Comparison of ENCODE assay signal across 10 cellular contexts in the genomic region with DNA sequence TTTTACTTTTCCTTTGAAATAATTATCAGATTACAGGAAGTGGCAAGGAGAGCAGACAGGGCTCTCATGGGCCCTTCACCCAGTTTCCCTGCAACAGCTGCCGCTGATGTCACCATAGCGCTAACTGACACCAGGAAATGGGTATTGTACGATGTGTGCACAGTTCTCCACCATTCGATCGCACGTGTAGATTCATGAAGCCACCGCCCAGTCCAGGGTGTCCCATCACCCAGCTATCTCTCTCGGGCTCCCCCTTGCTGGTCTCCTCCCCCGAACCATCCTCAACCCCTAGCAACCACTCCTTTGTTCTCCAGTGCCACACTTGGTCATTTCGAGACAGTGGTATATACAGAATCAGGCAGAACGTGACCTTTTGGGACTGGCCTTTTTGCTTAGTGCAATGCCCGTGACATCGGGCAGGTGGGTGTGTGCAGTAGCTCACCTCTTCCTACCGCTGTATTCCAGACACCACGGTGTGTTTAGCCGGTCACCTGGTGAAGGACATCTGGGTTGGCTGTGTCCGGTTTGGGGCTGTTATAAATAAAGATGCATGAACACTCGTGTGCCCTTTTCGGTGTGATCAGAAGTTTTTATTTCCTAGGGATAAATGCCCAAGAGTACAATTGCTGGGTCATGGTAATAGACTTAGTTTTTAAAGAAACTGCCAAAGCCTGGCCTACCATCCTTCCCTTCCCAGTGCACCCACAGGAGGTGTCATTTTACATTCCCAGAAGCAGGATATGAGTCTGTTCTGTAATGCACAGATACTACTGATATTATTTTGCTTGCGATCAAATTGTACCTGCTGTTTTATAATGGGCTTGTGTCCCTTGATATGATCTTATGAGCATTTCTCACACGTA.
A peak's percentile ranks its signal among the peaks of the same experiment; 100 is the strongest.
DNase-seq lines count a peak whose midpoint lies in the region; ATAC-seq and TF ChIP-seq lines count a peak whose summit lies in the region.
"Had no signal": no experiment of that assay in that cellular context is flagged by ENCODE, and none has a peak within 500 bp of the region (broad histone marks: within the 10 kb centered on the region; RNA-seq: fewer than 3 reads in every experiment).

No MANE protein-coding gene starts in this region.

- intact Hi-C loops in Calu3 (cut with micrococcal nuclease; ENCODE audit: unreplicated experiment), result no loop called here
- intact Hi-C loops in posterior vena cava (cut with DNase I), result no loop called here

- H3K4me3 ChIP-seq in NB4 (ENCODE audit: low read depth, low read length), result no peak overlapping the region
- no peak overlapping the region for H3K4me3 ChIP-seq in RWPE2 (ENCODE audit: severe bottlenecking)
- no peak overlapping the region for H3K4me3 ChIP-seq in MG63

- H3K27me3 Mint-ChIP-seq in Calu3 (ENCODE audit: unreplicated experiment), result no peaks in the 10 kb centered on the region
- peaks cover 0 to 7% (median 0%) of the 10 kb centered on the region in 3 donors for H3K27me3 Mint-ChIP-seq in naive B cell

- H3K27ac ChIP-seq in RWPE2 (ENCODE audit: poor library complexity, severe bottlenecking), result no peak overlapping the region

- ATAC-seq in RWPE2 (ENCODE audit: low read depth) (no peak), naive B cell (ENCODE audit: low read depth in 2 of 2) (no peak), GM19463 (IDR thresholded peaks at IDR 0.05; ENCODE audit: unreplicated experiment) (no peak)

- no peaks in the 10 kb centered on the region for H3K4me1 ChIP-seq in RWPE2 (ENCODE audit: insufficient read depth, poor library complexity, severe bottlenecking)

- peak; percentile 23 for DNase-seq in Calu3
- DNase-seq in NB4 (ENCODE audit: low read depth), result peak; percentile 86
- peak; percentile 21 for DNase-seq in RWPE2 (ENCODE audit: low spot score)
- no peak for DNase-seq in naive B cell
- no peak for DNase-seq in MG63
- DNase-seq in posterior vena cava (ENCODE audit: low spot score), result no peak
- no peak for DNase-seq in retina
- DNase-seq: mesenchymal stem cell, MM.1S had no signal

- CTCF ChIA-PET in Calu3 (lab: Charles Lee), result no interaction called here

- H3K4me1 Mint-ChIP-seq in Calu3 (ENCODE audit: low read depth, unreplicated experiment), result peaks cover 18% of the 10 kb centered on the region
- H3K4me1 Mint-ChIP-seq in naive B cell, result peaks cover 8 to 11% (median 10%) of the 10 kb centered on the region in 3 donors

- H3K9me3 Mint-ChIP-seq in Calu3 (ENCODE audit: low read depth, unreplicated experiment) (no peaks in the 10 kb centered on the region), naive B cell (peaks cover 0 to 2% (median 0%) of the 10 kb centered on the region in 7 donors)

- H3K36me3 Mint-ChIP-seq in Calu3 (ENCODE audit: insufficient read depth, unreplicated experiment), result no peaks in the 10 kb centered on the region
- no peaks in the 10 kb centered on the region for H3K36me3 Mint-ChIP-seq in naive B cell

- TF ChIP-seq POLR2A in NB4 (IDR thresholded peaks at IDR 0.05; ENCODE audit: extremely low read depth, insufficient read length), result no peak

- BruUV-seq in Calu3 (replicated peaks; lab: Mats Ljungman, UMichigan), result no TSS peak

- H3K4me3 Mint-ChIP-seq in Calu3 (ENCODE audit: low read depth, unreplicated experiment) (peak overlapping the region; percentile 50), naive B cell (no peak overlapping the region)

- no peaks in the 10 kb centered on the region for H3K36me3 ChIP-seq in RWPE2 (ENCODE audit: low read depth)
- H3K36me3 ChIP-seq in MG63, result no peaks in the 10 kb centered on the region

- no peak for TF ChIP-seq CTCF in Calu3 (IDR thresholded peaks at IDR 0.05; ENCODE audit: unreplicated experiment)
- no peak for TF ChIP-seq CTCF in NB4 (IDR thresholded peaks at IDR 0.05; ENCODE audit: low read depth, low read length)
- no peak for TF ChIP-seq CTCF in RWPE2 (IDR thresholded peaks at IDR 0.05; ENCODE audit: poor library complexity, severe bottlenecking)

- no peaks in the 10 kb centered on the region for H3K9me3 ChIP-seq in RWPE2 (ENCODE audit: severe bottlenecking)
- H3K9me3 ChIP-seq in MG63, result no peaks in the 10 kb centered on the region

- H3K27me3 ChIP-seq in RWPE2 (ENCODE audit: insufficient read depth, poor library complexity, severe bottlenecking) (no peaks in the 10 kb centered on the region), MG63 (no peaks in the 10 kb centered on the region)

- peak overlapping the region; percentile 81 for H3K27ac Mint-ChIP-seq in Calu3 (ENCODE audit: unreplicated experiment)
- peak overlapping the region in 4 of 6 donors; percentile 31 to 85 (median 54) for H3K27ac Mint-ChIP-seq in naive B cell

Comparison
In these comparisons a context has a peak if more than half of its experiments do, and no peak if none do; other contexts are left out.
1. DNase-seq: peak in Calu3 (single experiment), NB4 (single experiment) and RWPE2 (single experiment); none in naive B cell (single experiment), MG63 (single experiment), posterior vena cava (single experiment) and retina (single experiment).